25 cellular contexts compared by ENCODE assay signal in genomic region chr1:87250336-87250735, GRCh38.
DNase-seq lines count a peak whose midpoint lies in the region; ATAC-seq and TF ChIP-seq lines count a peak whose summit lies in the region.
"Had no signal": no experiment of that assay in that cellular context is flagged by ENCODE, and none has a peak within 500 bp of the region (broad histone marks: within the 10 kb centered on the region; RNA-seq: fewer than 3 reads in every experiment).

No MANE protein-coding gene starts in this region.

- POLR2A ChIA-PET in naive thymus-derived CD4-positive, alpha-beta T cell (lab: Charles Lee), result no interaction called here

- H3K27ac Mint-ChIP-seq in Calu3 (ENCODE audit: unreplicated experiment), result peak overlapping the region; percentile 19
- H3K27ac Mint-ChIP-seq in dendritic cell treated with granulocyte-macrophage colony-stimulating factor and Interleukin-4, amounts not matched to agents 40 ng/mL and 50 ng/mL, for 4 days, result no peak overlapping the region
- no peak overlapping the region for H3K27ac Mint-ChIP-seq in naive thymus-derived CD4-positive, alpha-beta T cell
- H3K27ac Mint-ChIP-seq: CD8-positive, alpha-beta T cell; IgD-negative memory B cell had no signal

- no peak overlapping the region for H3K9ac ChIP-seq in BLaER1
- H3K9ac ChIP-seq: KMS-11 had no signal

- H3K36me3 ChIP-seq in BLaER1, result no peaks in the 10 kb centered on the region
- no peaks in the 10 kb centered on the region for H3K36me3 ChIP-seq in naive thymus-derived CD4-positive, alpha-beta T cell (ENCODE audit: control insufficient read depth in 2 of 3, insufficient read depth in 3 of 3, low read length in 3 of 3)
- H3K36me3 ChIP-seq: SJSA1 had no signal

- DNase-seq in Calu3, result no peak
- peak; percentile 19 for DNase-seq in NOMO-1 treated with DMSO at 0.1 percent for 48 hours (lab: John Stamatoyannopoulos, UW; ENCODE audit: unreplicated experiment)
- DNase-seq in naive thymus-derived CD4-positive, alpha-beta T cell, result no peak
- DNase-seq: C1 segment of cervical spinal cord; Caco-2; CD8-positive, alpha-beta T cell; DMS 273 treated with DMSO at 0.1 percent for 48 hours; DMS79; EL; GDM1; H7; MM.1S; NCI-H1105; NCI-H1436 treated with DMSO at 0.1 percent for 48 hours; NCI-H187 treated with DMSO at 0.1 percent for 48 hours; NCI-H524 treated with DMSO at 0.1 percent for 48 hours; NCI-H774; T-helper 2 cell had no signal

- intact Hi-C loops in Calu3 (cut with micrococcal nuclease; ENCODE audit: unreplicated experiment), result loop anchor here (5.0 kb wide), 1 partner anchor 98 kb away; no protein-coding TSS in a partner anchor
- intact Hi-C loops in dendritic cell treated with granulocyte-macrophage colony-stimulating factor and Interleukin-4, amounts not matched to agents 40 ng/mL and 50 ng/mL, for 4 days (cut with micrococcal nuclease), result no loop called here
- intact Hi-C loops in naive thymus-derived CD4-positive, alpha-beta T cell (cut with micrococcal nuclease), result no loop called here

- peaks cover 33% of the 10 kb centered on the region for H3K4me1 ChIP-seq in BLaER1
- no peaks in the 10 kb centered on the region for H3K4me1 ChIP-seq in naive thymus-derived CD4-positive, alpha-beta T cell (ENCODE audit: control insufficient read depth in 2 of 2, insufficient read depth in 2 of 2, low read length in 2 of 2)
- H3K4me1 ChIP-seq: Caco-2, SJSA1 had no signal

- no peak overlapping the region for H3K27ac ChIP-seq in BLaER1
- H3K27ac ChIP-seq in naive thymus-derived CD4-positive, alpha-beta T cell (ENCODE audit: low read depth, low read length), result no peak overlapping the region
- H3K27ac ChIP-seq: KMS-11, SJSA1 had no signal

- H3K27me3 Mint-ChIP-seq in Calu3 (ENCODE audit: unreplicated experiment), result no peaks in the 10 kb centered on the region
- H3K27me3 Mint-ChIP-seq in dendritic cell treated with granulocyte-macrophage colony-stimulating factor and Interleukin-4, amounts not matched to agents 40 ng/mL and 50 ng/mL, for 4 days, result no peaks in the 10 kb centered on the region
- H3K27me3 Mint-ChIP-seq in naive thymus-derived CD4-positive, alpha-beta T cell, result peaks cover 7 to 52% (median 30%) of the 10 kb centered on the region in 5 donors

- peaks cover 26% of the 10 kb centered on the region for H3K4me1 Mint-ChIP-seq in Calu3 (ENCODE audit: low read depth, unreplicated experiment)
- H3K4me1 Mint-ChIP-seq in dendritic cell treated with granulocyte-macrophage colony-stimulating factor and Interleukin-4, amounts not matched to agents 40 ng/mL and 50 ng/mL, for 4 days (ENCODE audit: low read depth), result peaks cover 13% of the 10 kb centered on the region
- peaks cover 0 to 2% (median 0%) of the 10 kb centered on the region in 7 donors for H3K4me1 Mint-ChIP-seq in naive thymus-derived CD4-positive, alpha-beta T cell

- H3K9me3 ChIP-seq in BLaER1, result peaks cover 14% of the 10 kb centered on the region; the same call in 1 of the 2 replicates
- no peaks in the 10 kb centered on the region for H3K9me3 ChIP-seq in naive thymus-derived CD4-positive, alpha-beta T cell (ENCODE audit: control insufficient read depth in 2 of 3, low read length in 3 of 3)
- H3K9me3 ChIP-seq: Caco-2, SJSA1 had no signal

- ATAC-seq in GM19463 (IDR thresholded peaks at IDR 0.05; ENCODE audit: unreplicated experiment) (no peak), GM18519 (IDR thresholded peaks at IDR 0.05; ENCODE audit: low FRiP score, unreplicated experiment) (no peak)
- ATAC-seq in naive thymus-derived CD4-positive, alpha-beta T cell, result no peak
- ATAC-seq: CD8-positive, alpha-beta T cell had no signal

- H4K20me1 ChIP-seq in BLaER1, result no peaks in the 10 kb centered on the region

- no TSS peak for BruUV-seq in Calu3 (replicated peaks; lab: Mats Ljungman, UMichigan)

- no peaks in the 10 kb centered on the region for H3K9me3 Mint-ChIP-seq in Calu3 (ENCODE audit: low read depth, unreplicated experiment)
- H3K9me3 Mint-ChIP-seq in dendritic cell treated with granulocyte-macrophage colony-stimulating factor and Interleukin-4, amounts not matched to agents 40 ng/mL and 50 ng/mL, for 4 days, result peaks cover 12% of the 10 kb centered on the region
- H3K9me3 Mint-ChIP-seq in naive thymus-derived CD4-positive, alpha-beta T cell, result peaks cover 0 to 19% (median 4%) of the 10 kb centered on the region in 11 donors

- CTCF ChIA-PET in Calu3 (lab: Charles Lee), result interaction anchor here (0.6 to 1.2 kb wide), 3 partner anchors 10 to 30 kb away, joined by 4 to 8 read pairs (median 5); no protein-coding TSS in a partner anchor
- CTCF ChIA-PET in naive thymus-derived CD4-positive, alpha-beta T cell (lab: Charles Lee), result no interaction called here

- TF ChIP-seq CTCF in Calu3 (IDR thresholded peaks at IDR 0.05; ENCODE audit: unreplicated experiment), result no peak

- H3K27me3 ChIP-seq in BLaER1, result no peaks in the 10 kb centered on the region
- no peaks in the 10 kb centered on the region for H3K27me3 ChIP-seq in naive thymus-derived CD4-positive, alpha-beta T cell (ENCODE audit: control insufficient read depth in 2 of 2, insufficient read depth in 2 of 2, low read length in 2 of 2)
- H3K27me3 ChIP-seq: SJSA1 had no signal

- no peaks in the 10 kb centered on the region for H3K36me3 Mint-ChIP-seq in Calu3 (ENCODE audit: insufficient read depth, unreplicated experiment)
- H3K36me3 Mint-ChIP-seq in dendritic cell treated with granulocyte-macrophage colony-stimulating factor and Interleukin-4, amounts not matched to agents 40 ng/mL and 50 ng/mL, for 4 days (ENCODE audit: low read depth), result no peaks in the 10 kb centered on the region
- no peaks in the 10 kb centered on the region for H3K36me3 Mint-ChIP-seq in naive thymus-derived CD4-positive, alpha-beta T cell
- H3K36me3 Mint-ChIP-seq: CD8-positive, alpha-beta T cell; IgD-negative memory B cell had no signal

- no peak overlapping the region for H3K4me3 Mint-ChIP-seq in Calu3 (ENCODE audit: low read depth, unreplicated experiment)
- peak overlapping the region; percentile 24 for H3K4me3 Mint-ChIP-seq in dendritic cell treated with granulocyte-macrophage colony-stimulating factor and Interleukin-4, amounts not matched to agents 40 ng/mL and 50 ng/mL, for 4 days
- no peak overlapping the region for H3K4me3 Mint-ChIP-seq in naive thymus-derived CD4-positive, alpha-beta T cell
- H3K4me3 Mint-ChIP-seq: CD8-positive, alpha-beta T cell; IgD-negative memory B cell had no signal

- H3K4me2 ChIP-seq in BLaER1, result peak overlapping the region; percentile 63
- H3K4me2 ChIP-seq: KMS-11 had no signal

- H3K4me3 ChIP-seq in BLaER1, result no peak overlapping the region
- H3K4me3 ChIP-seq in naive thymus-derived CD4-positive, alpha-beta T cell (ENCODE audit: low read length), result no peak overlapping the region
- H3K4me3 ChIP-seq: SJSA1 had no signal
